20 cellular contexts compared by ENCODE assay signal in the genomic region with DNA sequence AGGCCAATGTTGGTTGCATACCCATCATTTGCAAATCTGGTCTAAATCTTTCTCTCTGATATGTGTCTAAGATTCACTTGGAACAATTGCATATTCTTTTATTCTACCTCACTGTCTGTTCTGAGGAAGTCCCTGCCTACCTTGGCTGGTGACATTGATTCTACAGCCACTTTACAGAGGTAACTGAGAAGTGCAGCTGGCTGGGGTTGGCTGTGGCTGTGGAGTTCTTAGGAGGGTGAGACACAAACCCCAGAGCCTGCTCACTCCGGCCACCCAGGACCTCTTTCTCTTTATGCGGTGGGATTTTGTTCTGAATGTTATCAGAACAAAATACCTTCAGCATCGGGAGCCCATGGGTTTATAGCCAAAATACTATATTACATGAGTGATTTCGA. TPM values are rescaled to one million over a fixed set of nuclear protein-coding genes. Genes with fewer than 3 reads are reported as not detected.
DNase-seq lines count a peak whose midpoint lies in the region; ATAC-seq, FAIRE-seq and TF ChIP-seq lines count a peak whose summit lies in the region.
"Had no signal": no experiment of that assay in that cellular context is flagged by ENCODE, and none has a peak within 500 bp of the region (broad histone marks: within the 10 kb centered on the region; RNA-seq: fewer than 3 reads in every experiment).

No MANE protein-coding gene starts in this region.

- H3K36me3 ChIP-seq in breast epithelium (no peaks in the 10 kb centered on the region), PC-9 (ENCODE audit: low read depth) (no peaks in the 10 kb centered on the region), keratinocyte (ENCODE audit: control insufficient read depth in 2 of 2, extremely low read depth in 1 of 2, insufficient read depth in 2 of 2, low read length in 2 of 2) (no peaks in the 10 kb centered on the region)
- H3K36me3 ChIP-seq: BE2C had no signal

- BruUV-seq in MCF 10A (replicated peaks; lab: Mats Ljungman, UMichigan), result no TSS peak
- no TSS peak for BruUV-seq in PC-9 (replicated peaks; lab: Mats Ljungman, UMichigan)

- intact Hi-C loops in MCF 10A (cut with micrococcal nuclease), result no loop called here
- intact Hi-C loops in breast epithelium (cut with DNase I; ENCODE audit: low total_unique reads), result no loop called here
- intact Hi-C loops in PC-9 (cut with micrococcal nuclease; ENCODE audit: unreplicated experiment), result loop anchor here (1.0 to 2.0 kb wide), 3 partner anchors 28 to 46 kb away; no protein-coding TSS in a partner anchor
- intact Hi-C loops in activated CD4-positive, alpha-beta memory T cell treated with anti-CD3 and anti-CD28 coated beads for 36 hours (cut with micrococcal nuclease), result loop anchor here (5.0 kb wide), 1 partner anchor 64 kb away; no protein-coding TSS in a partner anchor

- H3K4me3 ChIP-seq in breast epithelium, result no peak overlapping the region
- H3K4me3 ChIP-seq in PC-9, result no peak overlapping the region
- no peak overlapping the region for H3K4me3 ChIP-seq in keratinocyte (ENCODE audit: control insufficient read depth in 2 of 3, extremely low read depth in 1 of 3, insufficient read depth in 2 of 3, low read depth in 1 of 3, low read length in 3 of 3)

- H3K4me2 ChIP-seq in PC-9, result peak overlapping the region; percentile 77
- peak overlapping the region; percentile 31 for H3K4me2 ChIP-seq in keratinocyte (ENCODE audit: control insufficient read depth, extremely low read depth, insufficient read depth, low read depth, low read length)

- H3K27me3 ChIP-seq in breast epithelium (no peaks in the 10 kb centered on the region), PC-9 (ENCODE audit: insufficient read depth, low read depth) (no peaks in the 10 kb centered on the region), keratinocyte (ENCODE audit: control insufficient read depth, extremely low read depth, insufficient read depth, low read length) (no peaks in the 10 kb centered on the region)

- TF ChIP-seq POLR2A in breast epithelium (IDR thresholded peaks at IDR 0.05), result no peak

- peak overlapping the region; percentile 41 for H3K27ac Mint-ChIP-seq in MCF 10A (ENCODE audit: low read depth, unreplicated experiment)
- no peak overlapping the region for H3K27ac Mint-ChIP-seq in activated CD4-positive, alpha-beta memory T cell treated with anti-CD3 and anti-CD28 coated beads for 36 hours
- H3K27ac Mint-ChIP-seq: CD4-positive, alpha-beta T cell had no signal

- H3K4me1 Mint-ChIP-seq in MCF 10A (ENCODE audit: insufficient read depth, unreplicated experiment), result peaks cover 16% of the 10 kb centered on the region
- H3K4me1 Mint-ChIP-seq in activated CD4-positive, alpha-beta memory T cell treated with anti-CD3 and anti-CD28 coated beads for 36 hours (ENCODE audit: low read depth), result peaks cover 8% of the 10 kb centered on the region

- FAIRE-seq in keratinocyte (lab: Jason Lieb, UNC) (no peak), frontal cortex (lab: Jason Lieb, UNC) (no peak)
- FAIRE-seq: A204.1, G401.6, GM12892 had no signal

- H4K20me1 ChIP-seq in PC-9 (ENCODE audit: insufficient read depth), result no peaks in the 10 kb centered on the region
- H4K20me1 ChIP-seq in keratinocyte (ENCODE audit: control insufficient read depth, extremely low read depth, insufficient read depth, low read length), result no peaks in the 10 kb centered on the region

- H3K27ac ChIP-seq in breast epithelium (no peak overlapping the region), PC-9 (peak overlapping the region; percentile 86), keratinocyte (ENCODE audit: control insufficient read depth, insufficient read depth, low read length) (no peak overlapping the region)

- no peaks in the 10 kb centered on the region for H3K79me2 ChIP-seq in PC-9 (ENCODE audit: low read depth)
- no peaks in the 10 kb centered on the region for H3K79me2 ChIP-seq in keratinocyte (ENCODE audit: control insufficient read depth, insufficient read depth, low read length)

- H3K4me3 Mint-ChIP-seq in MCF 10A (ENCODE audit: unreplicated experiment), result no peak overlapping the region
- no peak overlapping the region for H3K4me3 Mint-ChIP-seq in activated CD4-positive, alpha-beta memory T cell treated with anti-CD3 and anti-CD28 coated beads for 36 hours
- H3K4me3 Mint-ChIP-seq: CD4-positive, alpha-beta T cell had no signal

- H3K4me1 ChIP-seq in breast epithelium (no peaks in the 10 kb centered on the region), PC-9 (replicated peaks; ENCODE audit: insufficient read depth) (peaks cover 28% of the 10 kb centered on the region), keratinocyte (ENCODE audit: control insufficient read depth, extremely low read depth, insufficient read depth, low read length) (peaks cover 12% of the 10 kb centered on the region)
- H3K4me1 ChIP-seq: BE2C had no signal

- H3K9me1 ChIP-seq in keratinocyte (ENCODE audit: control insufficient read depth, extremely low read depth, insufficient read depth, low read length), result no peaks in the 10 kb centered on the region

- H3K36me3 Mint-ChIP-seq in MCF 10A (ENCODE audit: insufficient read depth, unreplicated experiment), result no peaks in the 10 kb centered on the region
- H3K36me3 Mint-ChIP-seq in activated CD4-positive, alpha-beta memory T cell treated with anti-CD3 and anti-CD28 coated beads for 36 hours, result no peaks in the 10 kb centered on the region

- DNase-seq in MCF 10A (ENCODE audit: unreplicated experiment) (no peak), breast epithelium (ENCODE audit: low spot score in 2 of 2) (no peak), PC-9 (no peak), keratinocyte (ENCODE audit: low read depth, low spot score) (no peak), frontal cortex (ENCODE audit: low spot score in 2 of 2) (no peak), DMS79 treated with DMSO at 0.1 percent for 48 hours (lab: John Stamatoyannopoulos, UW) (no peak)
- no peak for DNase-seq in activated CD4-positive, alpha-beta memory T cell treated with anti-CD3 and anti-CD28 coated beads for 36 hours
- DNase-seq: BE2C; Caco-2; CD4-positive, alpha-beta T cell; GOT3; Karpas-422; NCI-H1694; NCI-H2081 treated with DMSO at 0.1 percent for 48 hours; NCI-H446; NCI-H526 had no signal

- dilution Hi-C loops in keratinocyte (cut with MboI; ENCODE audit: extremely low pct_ligation_motif_present, low sequenced_read_pairs), result no loop called here

- POLR2A ChIA-PET in MCF 10A (lab: Yijun Ruan, JAX) (no interaction called here), PC-9 (lab: Charles Lee; ENCODE audit: unreplicated experiment) (interaction anchor here (0.6 kb wide), 1 partner anchor 565 kb away, joined by 6 read pairs; no protein-coding TSS in a partner anchor)
- POLR2A ChIA-PET in activated CD4-positive, alpha-beta memory T cell treated with anti-CD3 and anti-CD28 coated beads for 36 hours (lab: Charles Lee), result no interaction called here

- no peaks in the 10 kb centered on the region for H3K9me2 ChIP-seq in PC-9 (ENCODE audit: insufficient read depth)

- H3K9me3 ChIP-seq in breast epithelium (no peaks in the 10 kb centered on the region), PC-9 (ENCODE audit: insufficient read depth, low read depth) (no peaks in the 10 kb centered on the region), keratinocyte (ENCODE audit: control insufficient read depth, low read depth, low read length) (no peaks in the 10 kb centered on the region)
- H3K9me3 ChIP-seq: BE2C, Caco-2 had no signal

- no peaks in the 10 kb centered on the region for H3K9me3 Mint-ChIP-seq in MCF 10A (ENCODE audit: unreplicated experiment)
- no peaks in the 10 kb centered on the region for H3K9me3 Mint-ChIP-seq in activated CD4-positive, alpha-beta memory T cell treated with anti-CD3 and anti-CD28 coated beads for 36 hours
- H3K9me3 Mint-ChIP-seq: CD4-positive, alpha-beta T cell had no signal

- H3K27me3 Mint-ChIP-seq in MCF 10A (ENCODE audit: insufficient read depth, unreplicated experiment), result no peaks in the 10 kb centered on the region
- H3K27me3 Mint-ChIP-seq in activated CD4-positive, alpha-beta memory T cell treated with anti-CD3 and anti-CD28 coated beads for 36 hours, result peaks cover 23% of the 10 kb centered on the region

- H2AFZ ChIP-seq in PC-9 (no peak overlapping the region), keratinocyte (ENCODE audit: control insufficient read depth, low read length) (peak overlapping the region; percentile 44)

- H3K9ac ChIP-seq in keratinocyte (ENCODE audit: control insufficient read depth, extremely low read depth, insufficient read depth, low read length), result no peak overlapping the region

- peaks cover 22% of the 10 kb centered on the region for H3F3A ChIP-seq in PC-9 (ENCODE audit: insufficient read depth, low read depth)

- TF ChIP-seq CTCF in MCF 10A (IDR thresholded peaks at IDR 0.05; ENCODE audit: unreplicated experiment) (no peak), breast epithelium (IDR thresholded peaks at IDR 0.05) (no peak), PC-9 (conservative IDR thresholded peaks at IDR 0.05) (no peak), keratinocyte (optimal IDR thresholded peaks at IDR 0.05 in 1 of 3, IDR thresholded peaks at IDR 0.05 in 1 of 3, conservative IDR thresholded peaks at IDR 0.05 in 1 of 3; ENCODE audit: extremely low read depth in 1 of 3, insufficient read depth in 2 of 3, low read length in 3 of 3) (no peak)

- CTCF ChIA-PET in MCF 10A (lab: Yijun Ruan, JAX), result interaction anchor here (0.6 to 0.7 kb wide), 2 partner anchors 25 to 696 kb away, joined by 3 to 6 read pairs; no protein-coding TSS in a partner anchor
- CTCF ChIA-PET in PC-9 (lab: Charles Lee), result no interaction called here
- CTCF ChIA-PET in activated CD4-positive, alpha-beta memory T cell treated with anti-CD3 and anti-CD28 coated beads for 36 hours (lab: Charles Lee), result no interaction called here

- ATAC-seq in HG02798 (IDR thresholded peaks at IDR 0.05; ENCODE audit: poor library complexity, unreplicated experiment), result no peak

RNA-seq across cellular contexts. Expression of gene IRS2, which starts 54.5 kb away (rescaled TPM):
- total RNA-seq in MCF 10A (2022) (41.8 and 48.5 TPM in 2 replicates), breast epithelium (10 to 100 TPM; 25.8 to 38.2 (median 29.5) TPM), PC-9 (2021) (31.3 and 39.2 TPM in 2 replicates), frontal cortex (10.6 TPM)
- polyA plus RNA-seq in keratinocyte, result 1.1 to 2.3 TPM (median 2.0 TPM) in 3 replicates
- polyA plus RNA-seq in keratinocyte (2011; ENCODE audit: low read depth), result 14.3 TPM
- 1.2 and 1.5 TPM in 2 replicates for polyA plus RNA-seq in keratinocyte (2011; cell fraction: cytosol; rRNA removed)
- polyA plus RNA-seq in keratinocyte (2011; cell fraction: nucleus; rRNA removed), result 3.1 and 3.8 TPM in 2 replicates
- 3.7 and 13.2 TPM in 2 replicates for polyA plus RNA-seq in keratinocyte (2012; ENCODE audit: low replicate concordance)
- 0.73 to 1.7 TPM (median 1.3 TPM) in 3 replicates for polyA minus RNA-seq in keratinocyte
- 3.5 TPM for polyA minus RNA-seq in keratinocyte (2011; cell fraction: cytosol; rRNA and poly(A)+ RNA removed)
- 5.5 and 6.1 TPM in 2 replicates for polyA minus RNA-seq in keratinocyte (2011; cell fraction: nucleus; rRNA and poly(A)+ RNA removed)
- 1 to 10 TPM; 2.3 to 2.5 TPM for total RNA-seq in activated CD4-positive, alpha-beta memory T cell treated with anti-CD3 and anti-CD28 coated beads for 36 hours

Comparison
In these comparisons a context has a peak if more than half of its experiments do, and no peak if none do; other contexts are left out.
1. intact Hi-C loops: an anchor here in PC-9 (1.0 to 2.0 kb wide) and activated CD4-positive, alpha-beta memory T cell treated with anti-CD3 and anti-CD28 coated beads for 36 hours (5.0 kb wide); none called in MCF 10A and breast epithelium.